ENCODE assay signal across 8 cellular contexts in the genomic region with DNA sequence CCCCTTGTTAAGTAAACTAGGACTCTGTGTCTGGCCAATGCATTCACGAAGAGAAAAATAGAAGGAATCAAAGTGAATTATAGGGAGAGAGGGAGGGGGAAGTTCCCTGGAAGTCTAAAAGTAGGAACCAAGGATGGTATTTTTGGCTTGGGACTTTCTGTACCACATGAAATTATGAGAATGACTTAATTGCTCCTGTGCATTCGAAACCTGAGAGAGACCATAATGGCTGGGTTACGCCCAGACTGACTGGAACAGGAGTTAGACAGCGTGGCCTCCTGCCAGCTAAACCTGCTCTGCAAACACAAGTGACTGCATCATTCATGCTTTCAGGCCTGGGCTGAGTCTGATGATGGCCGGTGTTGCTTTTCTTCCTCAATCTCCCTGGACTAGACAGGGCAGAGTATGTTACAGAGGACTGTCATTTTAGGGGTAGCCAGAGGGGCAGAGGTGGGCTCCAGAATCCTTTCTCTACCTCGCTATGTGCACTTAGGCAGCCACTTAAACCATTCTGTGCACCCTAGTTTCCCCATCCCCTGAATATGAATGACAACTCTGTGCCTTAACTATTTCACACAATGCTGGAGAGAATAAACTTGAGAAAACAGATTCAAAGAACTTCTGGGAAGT. TPM values are rescaled to one million over a fixed set of nuclear protein-coding genes. Genes with fewer than 3 reads are reported as not detected.
DNase-seq lines count a peak whose midpoint lies in the region; ATAC-seq and TF ChIP-seq lines count a peak whose summit lies in the region.

No MANE protein-coding gene starts in this region.

- H3K27ac Mint-ChIP-seq in endodermal cell, result peak overlapping the region; percentile 29

- H3K27ac ChIP-seq in endodermal cell (ENCODE audit: low read depth, low read length) (no peak overlapping the region), A673 (ENCODE audit: low read depth, low read length, poor library complexity, severe bottlenecking) (no peak overlapping the region)

- H3K36me3 ChIP-seq in endodermal cell (ENCODE audit: control insufficient read depth, insufficient read depth, low read length), result no peaks in the 10 kb centered on the region
- no peaks in the 10 kb centered on the region for H3K36me3 ChIP-seq in A673 (ENCODE audit: insufficient read depth, low read length, poor library complexity, severe bottlenecking)

- intact Hi-C loops in A673 (cut with micrococcal nuclease; ENCODE audit: unreplicated experiment), result no loop called here

- H3K4me1 Mint-ChIP-seq in endodermal cell, result peaks cover 15% of the 10 kb centered on the region

- no peak overlapping the region for H3K4me3 Mint-ChIP-seq in endodermal cell

- peak; percentile 67 for ATAC-seq in GM18505 (IDR thresholded peaks at IDR 0.05; ENCODE audit: unreplicated experiment)
- peak; percentile 79 for ATAC-seq in HG02798 (IDR thresholded peaks at IDR 0.05; ENCODE audit: poor library complexity, unreplicated experiment)

- peak; percentile 87 to 96 for DNase-seq in NCI-H2081 (lab: John Stamatoyannopoulos, UW)
- DNase-seq in endodermal cell, result peak; percentile 29
- DNase-seq in renal cortical epithelial cell (ENCODE audit: low read depth), result peak; percentile 87
- DNase-seq in A673 (ENCODE audit: low spot score), result no peak
- no peak for DNase-seq in stimulated activated CD4-positive, alpha-beta T cell treated with anti-CD3 and anti-CD28 coated beads, Interleukin-2, amount 100 ng/mL, for 48 hours
- DNase-seq in OCI-M2 (lab: John Stamatoyannopoulos, UW; ENCODE audit: unreplicated experiment), result no peak

- no peaks in the 10 kb centered on the region for H3K36me3 Mint-ChIP-seq in endodermal cell (ENCODE audit: low read depth)

- no peaks in the 10 kb centered on the region for H3K27me3 Mint-ChIP-seq in endodermal cell (ENCODE audit: insufficient read depth)

- H3K4me1 ChIP-seq in endodermal cell (ENCODE audit: control insufficient read depth, insufficient read depth, low read length) (peaks cover 6% of the 10 kb centered on the region), A673 (ENCODE audit: insufficient read depth, low read length, poor library complexity, severe bottlenecking) (no peaks in the 10 kb centered on the region)

- H3K9me3 ChIP-seq in endodermal cell (ENCODE audit: control insufficient read depth, low read length) (no peaks in the 10 kb centered on the region), A673 (ENCODE audit: low read depth, low read length, poor library complexity, severe bottlenecking) (no peaks in the 10 kb centered on the region)

- TF ChIP-seq CTCF in endodermal cell (conservative IDR thresholded peaks at IDR 0.05) (no peak), A673 (conservative IDR thresholded peaks at IDR 0.05; ENCODE audit: low read depth, low read length) (no peak)

- H3K9me3 Mint-ChIP-seq in endodermal cell, result no peaks in the 10 kb centered on the region

- peak; percentile 38 for TF ChIP-seq POLR2A in GM18505 (IDR thresholded peaks at IDR 0.05; ENCODE audit: borderline replicate concordance, extremely low read depth, insufficient read depth, insufficient read length)

- H3K4me3 ChIP-seq in endodermal cell (ENCODE audit: low read length) (no peak overlapping the region), A673 (ENCODE audit: low read depth, low read length, poor library complexity, severe bottlenecking) (no peak overlapping the region)

- no TSS peak for BruUV-seq in A673 (replicated peaks; lab: Mats Ljungman, UMichigan)

- H3K27me3 ChIP-seq in endodermal cell (ENCODE audit: control insufficient read depth, insufficient read depth, low read length, poor library complexity, severe bottlenecking), result no peaks in the 10 kb centered on the region
- no peaks in the 10 kb centered on the region for H3K27me3 ChIP-seq in A673 (replicated peaks; ENCODE audit: insufficient read depth, low read depth, low read length, poor library complexity)

- CTCF ChIA-PET in A673 (lab: Charles Lee), result no interaction called here

- POLR2A ChIA-PET in A673 (lab: Charles Lee; ENCODE audit: low non-redundant PET), result no interaction called here

- WGBS in endodermal cell (ENCODE audit: insufficient coverage in 1 of 2, insufficient read length in 1 of 2), 2 experiments, result 95 to 97% methylated on average over 4 to 6 of the region's 6 CpGs

- no peak overlapping the region for H3K9ac ChIP-seq in endodermal cell (ENCODE audit: extremely low read depth, low read length, poor library complexity, severe bottlenecking)

RNA-seq across cellular contexts. Expression of a gene that starts 58.9 kb away (rescaled TPM):
- total RNA-seq in endodermal cell, result 10 to 100 TPM; 47.8 to 65.6 TPM
- 22.1 TPM for polyA plus RNA-seq in endodermal cell (2013, experiment 1 of 2)
- 17.6 TPM for polyA plus RNA-seq in endodermal cell (2013, experiment 2 of 2)
- total RNA-seq in renal cortical epithelial cell, result 444 and 694 TPM in 2 replicates
- 7.9 and 10.6 TPM in 2 replicates for total RNA-seq in A673 (2021)

Comparison
In these comparisons a context has a peak if more than half of its experiments do, and no peak if none do; other contexts are left out.
1. DNase-seq: peak in NCI-H2081 (2 of 2), endodermal cell (single experiment) and renal cortical epithelial cell (single experiment); none in A673 (single experiment), stimulated activated CD4-positive, alpha-beta T cell treated with anti-CD3 and anti-CD28 coated beads, Interleukin-2, amount 100 ng/mL, for 48 hours (0 of 2) and OCI-M2 (single experiment).